In genomic region chr1:173479649-173480048, GRCh38 we compare ENCODE assay signal across 12 cellular contexts. TPM values are rescaled to one million over a fixed set of nuclear protein-coding genes. Genes with fewer than 3 reads are reported as not detected.
A peak's percentile ranks its signal among the peaks of the same experiment; 100 is the strongest.
DNase-seq lines count a peak whose midpoint lies in the region; ATAC-seq and TF ChIP-seq lines count a peak whose summit lies in the region.
"Had no signal": no experiment of that assay in that cellular context is flagged by ENCODE, and none has a peak within 500 bp of the region (broad histone marks: within the 10 kb centered on the region; RNA-seq: fewer than 3 reads in every experiment).

No MANE protein-coding gene starts in this region.

- CTCF ChIA-PET in BJ (lab: Yijun Ruan, JAX), result interaction anchor here (1.7 kb wide), 1 partner anchor 737 kb away, joined by 4 read pairs; no protein-coding TSS in a partner anchor

- H3K4me2 ChIP-seq in Loucy (ENCODE audit: low read depth, low read length, poor library complexity, severe bottlenecking), result peak overlapping the region; percentile 82

- H3K9me3 ChIP-seq in Loucy (ENCODE audit: insufficient read depth, low read depth, low read length) (no peaks in the 10 kb centered on the region), muscle layer of duodenum (ENCODE audit: control insufficient read depth in 1 of 2, low read length in 2 of 2) (no peaks in the 10 kb centered on the region), WERI-Rb-1 (ENCODE audit: severe bottlenecking) (no peaks in the 10 kb centered on the region)
- H3K9me3 ChIP-seq: body of pancreas had no signal

- H3K4me1 ChIP-seq in Loucy (ENCODE audit: insufficient read depth, low read length, poor library complexity, severe bottlenecking), result peaks cover 57% of the 10 kb centered on the region
- peaks cover 32 to 39% of the 10 kb centered on the region in 2 donors for H3K4me1 ChIP-seq in muscle layer of duodenum (ENCODE audit: control insufficient read depth in 1 of 2, insufficient read depth in 2 of 2, low read length in 2 of 2)

- H3K27ac ChIP-seq in cingulate gyrus (ENCODE audit: low read depth, low read length) (peak overlapping the region; percentile 15), muscle layer of duodenum (ENCODE audit: low read length) (peak overlapping the region; percentile 88), WERI-Rb-1 (no peak overlapping the region)

- peak overlapping the region; percentile 82 for H3K4me3 ChIP-seq in BJ (ENCODE audit: low read depth, low read length)
- H3K4me3 ChIP-seq in Loucy (ENCODE audit: low read length, poor library complexity, severe bottlenecking), result peak overlapping the region; percentile 83
- H3K4me3 ChIP-seq in muscle layer of duodenum (ENCODE audit: low read depth in 1 of 2, low read length in 2 of 2), result no peak overlapping the region
- no peak overlapping the region for H3K4me3 ChIP-seq in WERI-Rb-1 (ENCODE audit: low read depth, low read length)
- H3K4me3 ChIP-seq: body of pancreas, lung had no signal

- H3K36me3 ChIP-seq in BJ (ENCODE audit: control insufficient read depth, insufficient read depth, low read length) (peaks cover 8% of the 10 kb centered on the region), Loucy (ENCODE audit: insufficient read depth, low read length) (peaks cover 30% of the 10 kb centered on the region; the same call in 1 of the 2 replicates), muscle layer of duodenum (ENCODE audit: control insufficient read depth in 1 of 2, insufficient read depth in 2 of 2, low read length in 2 of 2) (peaks cover 27 to 35% of the 10 kb centered on the region in 2 donors), WERI-Rb-1 (peaks cover 61% of the 10 kb centered on the region)

- no peaks in the 10 kb centered on the region for H3F3A ChIP-seq in Loucy (ENCODE audit: low read depth)

- TF ChIP-seq CTCF in BJ (IDR thresholded peaks at IDR 0.05; ENCODE audit: insufficient read depth, low read depth, low read length) (no peak), Loucy (conservative IDR thresholded peaks at IDR 0.05; ENCODE audit: low read length) (no peak), WERI-Rb-1 (IDR thresholded peaks at IDR 0.05; ENCODE audit: low read depth, low read length) (no peak)

- no peaks in the 10 kb centered on the region for H3K27me3 ChIP-seq in BJ (ENCODE audit: control insufficient read depth, insufficient read depth, low read length)
- H3K27me3 ChIP-seq in Loucy (ENCODE audit: insufficient read depth, low read length, poor library complexity, severe bottlenecking), result no peaks in the 10 kb centered on the region
- no peaks in the 10 kb centered on the region for H3K27me3 ChIP-seq in muscle layer of duodenum (ENCODE audit: low read depth, low read length)
- H3K27me3 ChIP-seq in WERI-Rb-1 (ENCODE audit: insufficient read depth, low read depth, severe bottlenecking), result no peaks in the 10 kb centered on the region
- H3K27me3 ChIP-seq: body of pancreas had no signal

- H3K79me2 ChIP-seq in Loucy (ENCODE audit: insufficient read depth, low read length), result peaks cover 60% of the 10 kb centered on the region

- no peak overlapping the region for H2AFZ ChIP-seq in Loucy (ENCODE audit: low read length)

- no peak for ATAC-seq in GM21360 (IDR thresholded peaks at IDR 0.05; ENCODE audit: unreplicated experiment)
- ATAC-seq: body of pancreas had no signal

- H3K9ac ChIP-seq in Loucy (ENCODE audit: low read depth, low read length, poor library complexity, severe bottlenecking), result peak overlapping the region; percentile 87

- peaks cover 34% of the 10 kb centered on the region for H4K20me1 ChIP-seq in Loucy (ENCODE audit: insufficient read depth, low read length, poor library complexity, severe bottlenecking)

- POLR2A ChIA-PET in BJ (lab: Charles Lee), result no interaction called here

- no peak for DNase-seq in BJ (ENCODE audit: low read depth)
- DNase-seq in WERI-Rb-1, result no peak
- no peak for DNase-seq in DMS 273 (lab: John Stamatoyannopoulos, UW; ENCODE audit: unreplicated experiment)
- DNase-seq in NCI-H1694 (lab: John Stamatoyannopoulos, UW), result no peak
- DNase-seq: body of pancreas, NCI-H226, T-helper 9 cell had no signal

- no peaks in the 10 kb centered on the region for H3K9me2 ChIP-seq in Loucy (replicated peaks; ENCODE audit: low read depth, low read length)

RNA-seq across cellular contexts. Expression of gene PRDX6, which starts 2.5 kb away (rescaled TPM):
- 885 and 1,282 TPM in 2 replicates for polyA plus RNA-seq in BJ (2011; rRNA removed)
- 887 and 1,459 TPM in 2 replicates for polyA minus RNA-seq in BJ (2011; rRNA and poly(A)+ RNA removed)

Comparison
In these comparisons a context has a peak if more than half of its experiments do, and no peak if none do; other contexts are left out.
1. H3K4me3 ChIP-seq: peak in BJ (single experiment) and Loucy (single experiment); none in muscle layer of duodenum (0 of 2) and WERI-Rb-1 (single experiment).